ENCODE assay signal across 11 cellular contexts in the genomic region with DNA sequence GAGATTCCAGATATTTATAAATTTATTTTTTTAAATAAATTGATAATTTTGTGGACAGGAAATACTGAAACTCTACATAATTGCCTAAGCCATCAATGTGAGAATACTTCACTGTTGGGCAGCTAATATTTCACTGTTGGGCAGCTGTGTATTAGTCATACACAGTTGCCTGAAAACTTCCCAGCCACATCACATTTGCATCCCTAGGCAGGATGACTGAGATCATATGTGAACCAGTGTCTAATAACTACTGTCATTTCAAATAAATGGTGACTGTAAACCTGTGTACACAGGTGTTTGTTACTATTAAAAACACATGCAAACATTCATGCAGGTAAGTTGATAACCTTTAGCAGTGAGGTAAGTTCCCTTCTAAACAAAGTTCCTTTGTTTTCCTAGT. TPM values are rescaled to one million over a fixed set of nuclear protein-coding genes. Genes with fewer than 3 reads are reported as not detected.
DNase-seq lines count a peak whose midpoint lies in the region; ATAC-seq and TF ChIP-seq lines count a peak whose summit lies in the region.
"Had no signal": no experiment of that assay in that cellular context is flagged by ENCODE, and none has a peak within 500 bp of the region (broad histone marks: within the 10 kb centered on the region; RNA-seq: fewer than 3 reads in every experiment).

No MANE protein-coding gene starts in this region.

- no peak overlapping the region for H3K27ac Mint-ChIP-seq in WTC11
- H3K27ac Mint-ChIP-seq: nephron; stimulated activated memory B cell treated with anti-CD40 and anti-IgM and Interleukin-4, amounts not matched to agents 10 μg/mL and 1 μg/mL and 100 μg/mL, for 72 hours had no signal

- peak; percentile 3 for DNase-seq in GM13976 (ENCODE audit: low spot score)
- peak; percentile 87 for DNase-seq in NCI-H146 treated with DMSO at 0.1 percent for 48 hours (lab: John Stamatoyannopoulos, UW; ENCODE audit: unreplicated experiment)
- DNase-seq in foreskin keratinocyte: peak; percentile 76 to 85
- DNase-seq in MM.1S: no peak
- DNase-seq in amniotic stem cell (lab: John Stamatoyannopoulos, UW): no peak
- no peak for DNase-seq in WTC11 (ENCODE audit: low spot score)
- DNase-seq: caudate nucleus had no signal

- no peak overlapping the region for H3K4me3 ChIP-seq in MM.1S (ENCODE audit: low read length)

- H3K36me3 ChIP-seq in MM.1S (replicated peaks; ENCODE audit: insufficient read depth, low read length): no peaks in the 10 kb centered on the region; the same call in 1 of the 2 replicates

- in situ Hi-C loops in GM13976 (cut with MboI; ENCODE audit: low sequenced_read_pairs, unreplicated experiment): no loop called here

- no peaks in the 10 kb centered on the region for H3F3A ChIP-seq in MM.1S (ENCODE audit: insufficient read depth, low read length)

- H2AFZ ChIP-seq in MM.1S (ENCODE audit: low read length): no peak overlapping the region

- peaks cover 18% of the 10 kb centered on the region for H3K4me1 ChIP-seq in foreskin keratinocyte
- no peaks in the 10 kb centered on the region for H3K4me1 ChIP-seq in MM.1S (ENCODE audit: low read length)

- POLR2A ChIA-PET in WTC11 (lab: Charles Lee): no interaction called here

- no peaks in the 10 kb centered on the region for H4K20me1 ChIP-seq in MM.1S (ENCODE audit: insufficient read depth, low read length)

- H3K4me1 Mint-ChIP-seq in WTC11: peaks cover 2% of the 10 kb centered on the region; the same call in 1 of the 2 replicates
- H3K4me1 Mint-ChIP-seq: nephron; stimulated activated memory B cell treated with anti-CD40 and anti-IgM and Interleukin-4, amounts not matched to agents 10 μg/mL and 1 μg/mL and 100 μg/mL, for 72 hours had no signal

- H3K9me3 Mint-ChIP-seq in WTC11: peaks cover 9% of the 10 kb centered on the region

- H3K9ac ChIP-seq in MM.1S (ENCODE audit: low read length): no peak overlapping the region

- peak; percentile 94 for ATAC-seq in HG02623 (IDR thresholded peaks at IDR 0.05; ENCODE audit: unreplicated experiment)
- peak; percentile 99 for ATAC-seq in foreskin keratinocyte
- ATAC-seq in GM21526 (IDR thresholded peaks at IDR 0.05; ENCODE audit: low FRiP score, unreplicated experiment): no peak
- ATAC-seq in WTC11: no peak
- ATAC-seq: stimulated activated memory B cell treated with anti-CD40 and anti-IgM and Interleukin-4, amounts not matched to agents 10 μg/mL and 1 μg/mL and 100 μg/mL, for 72 hours had no signal

- CTCF ChIA-PET in WTC11 (lab: Charles Lee): no interaction called here

- H3K4me2 ChIP-seq in MM.1S (ENCODE audit: low read depth, low read length): no peak overlapping the region

- no peaks in the 10 kb centered on the region for H3K9me2 ChIP-seq in MM.1S (replicated peaks; ENCODE audit: insufficient read depth, low read length)

- H3K27me3 Mint-ChIP-seq in WTC11 (ENCODE audit: low read depth): no peaks in the 10 kb centered on the region
- H3K27me3 Mint-ChIP-seq: stimulated activated memory B cell treated with anti-CD40 and anti-IgM and Interleukin-4, amounts not matched to agents 10 μg/mL and 1 μg/mL and 100 μg/mL, for 72 hours had no signal

- peak overlapping the region; percentile 55 for H3K27ac ChIP-seq in foreskin keratinocyte
- no peak overlapping the region for H3K27ac ChIP-seq in MM.1S (ENCODE audit: low read length)

- H3K79me2 ChIP-seq in MM.1S (ENCODE audit: low read length): no peaks in the 10 kb centered on the region

- no peaks in the 10 kb centered on the region for H3K9me3 ChIP-seq in MM.1S (replicated peaks; ENCODE audit: insufficient read depth, low read length)

- H3K36me3 Mint-ChIP-seq in WTC11: peaks cover 24% of the 10 kb centered on the region

- H3K27me3 ChIP-seq in foreskin keratinocyte (no peaks in the 10 kb centered on the region), MM.1S (replicated peaks; ENCODE audit: insufficient read depth, low read length) (no peaks in the 10 kb centered on the region)

- no peak overlapping the region for H3K4me3 Mint-ChIP-seq in WTC11
- H3K4me3 Mint-ChIP-seq: nephron; stimulated activated memory B cell treated with anti-CD40 and anti-IgM and Interleukin-4, amounts not matched to agents 10 μg/mL and 1 μg/mL and 100 μg/mL, for 72 hours had no signal

- TF ChIP-seq CTCF in GM13976 (IDR thresholded peaks at IDR 0.05; ENCODE audit: borderline replicate concordance, control extremely low read depth, extremely low read depth, insufficient read depth, missing control alignments) (no peak), foreskin keratinocyte (conservative IDR thresholded peaks at IDR 0.05) (no peak), MM.1S (IDR thresholded peaks at IDR 0.05; ENCODE audit: low read length) (no peak), WTC11 (IDR thresholded peaks at IDR 0.05) (no peak)

TF ChIP-seq in WTC11, 78 proteins besides CTCF, POLR2A, EP300 and RAD21 (continues in another document):
- TF ChIP-seq TEAD1 (CRISPR knock-in tag; IDR thresholded peaks at IDR 0.05) (no peak), HMGXB4 (CRISPR knock-in tag; IDR thresholded peaks at IDR 0.05) (no peak), USF2 (CRISPR knock-in tag; IDR thresholded peaks at IDR 0.05) (no peak)
- TF ChIP-seq, protein P1, sequence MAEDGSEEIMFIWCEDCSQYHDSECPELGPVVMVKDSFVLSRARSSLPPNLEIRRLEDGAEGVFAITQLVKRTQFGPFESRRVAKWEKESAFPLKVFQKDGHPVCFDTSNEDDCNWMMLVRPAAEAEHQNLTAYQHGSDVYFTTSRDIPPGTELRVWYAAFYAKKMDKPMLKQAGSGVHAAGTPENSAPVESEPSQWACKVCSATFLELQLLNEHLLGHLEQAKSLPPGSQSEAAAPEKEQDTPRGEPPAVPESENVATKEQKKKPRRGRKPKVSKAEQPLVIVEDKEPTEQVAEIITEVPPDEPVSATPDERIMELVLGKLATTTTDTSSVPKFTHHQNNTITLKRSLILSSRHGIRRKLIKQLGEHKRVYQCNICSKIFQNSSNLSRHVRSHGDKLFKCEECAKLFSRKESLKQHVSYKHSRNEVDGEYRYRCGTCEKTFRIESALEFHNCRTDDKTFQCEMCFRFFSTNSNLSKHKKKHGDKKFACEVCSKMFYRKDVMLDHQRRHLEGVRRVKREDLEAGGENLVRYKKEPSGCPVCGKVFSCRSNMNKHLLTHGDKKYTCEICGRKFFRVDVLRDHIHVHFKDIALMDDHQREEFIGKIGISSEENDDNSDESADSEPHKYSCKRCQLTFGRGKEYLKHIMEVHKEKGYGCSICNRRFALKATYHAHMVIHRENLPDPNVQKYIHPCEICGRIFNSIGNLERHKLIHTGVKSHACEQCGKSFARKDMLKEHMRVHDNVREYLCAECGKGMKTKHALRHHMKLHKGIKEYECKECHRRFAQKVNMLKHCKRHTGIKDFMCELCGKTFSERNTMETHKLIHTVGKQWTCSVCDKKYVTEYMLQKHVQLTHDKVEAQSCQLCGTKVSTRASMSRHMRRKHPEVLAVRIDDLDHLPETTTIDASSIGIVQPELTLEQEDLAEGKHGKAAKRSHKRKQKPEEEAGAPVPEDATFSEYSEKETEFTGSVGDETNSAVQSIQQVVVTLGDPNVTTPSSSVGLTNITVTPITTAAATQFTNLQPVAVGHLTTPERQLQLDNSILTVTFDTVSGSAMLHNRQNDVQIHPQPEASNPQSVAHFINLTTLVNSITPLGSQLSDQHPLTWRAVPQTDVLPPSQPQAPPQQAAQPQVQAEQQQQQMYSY (CRISPR knock-in tag; IDR thresholded peaks at IDR 0.05): no peak
- TF ChIP-seq, protein P2, sequence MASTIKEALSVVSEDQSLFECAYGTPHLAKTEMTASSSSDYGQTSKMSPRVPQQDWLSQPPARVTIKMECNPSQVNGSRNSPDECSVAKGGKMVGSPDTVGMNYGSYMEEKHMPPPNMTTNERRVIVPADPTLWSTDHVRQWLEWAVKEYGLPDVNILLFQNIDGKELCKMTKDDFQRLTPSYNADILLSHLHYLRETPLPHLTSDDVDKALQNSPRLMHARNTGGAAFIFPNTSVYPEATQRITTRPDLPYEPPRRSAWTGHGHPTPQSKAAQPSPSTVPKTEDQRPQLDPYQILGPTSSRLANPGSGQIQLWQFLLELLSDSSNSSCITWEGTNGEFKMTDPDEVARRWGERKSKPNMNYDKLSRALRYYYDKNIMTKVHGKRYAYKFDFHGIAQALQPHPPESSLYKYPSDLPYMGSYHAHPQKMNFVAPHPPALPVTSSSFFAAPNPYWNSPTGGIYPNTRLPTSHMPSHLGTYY (CRISPR knock-in tag; IDR thresholded peaks at IDR 0.05): no peak

RNA-seq across cellular contexts. Expression of gene TMTC3, which starts 43.9 kb away (rescaled TPM):
- total RNA-seq in foreskin keratinocyte: 37.0 and 37.7 TPM in 2 replicates
- polyA plus RNA-seq in foreskin keratinocyte: 4.7 and 5.2 TPM in 2 replicates
- 36.9 to 39.8 TPM (median 38.8 TPM) in 3 replicates for total RNA-seq in WTC11 (2021)

RNA-seq across cellular contexts. Expression of gene CEP290, which starts 44.1 kb away (rescaled TPM):
- total RNA-seq in foreskin keratinocyte (9.3 and 10.9 TPM in 2 replicates), WTC11 (2021) (9.6 to 12.3 TPM (median 10.7 TPM) in 3 replicates)
- 2.8 and 3.6 TPM in 2 replicates for polyA plus RNA-seq in foreskin keratinocyte

Comparison
In these comparisons a context has a peak if more than half of its experiments do, and no peak if none do; other contexts are left out.
1. DNase-seq: peak in GM13976 (single experiment), NCI-H146 treated with DMSO at 0.1 percent for 48 hours (single experiment) and foreskin keratinocyte (2 of 2); none in MM.1S (single experiment), amniotic stem cell (single experiment) and WTC11 (single experiment).
2. ATAC-seq: peak in HG02623 (single experiment) and foreskin keratinocyte (single experiment); none in GM21526 (single experiment) and WTC11 (single experiment).